Comparison of ENCODE assay signal across 30 cellular contexts in the genomic region with DNA sequence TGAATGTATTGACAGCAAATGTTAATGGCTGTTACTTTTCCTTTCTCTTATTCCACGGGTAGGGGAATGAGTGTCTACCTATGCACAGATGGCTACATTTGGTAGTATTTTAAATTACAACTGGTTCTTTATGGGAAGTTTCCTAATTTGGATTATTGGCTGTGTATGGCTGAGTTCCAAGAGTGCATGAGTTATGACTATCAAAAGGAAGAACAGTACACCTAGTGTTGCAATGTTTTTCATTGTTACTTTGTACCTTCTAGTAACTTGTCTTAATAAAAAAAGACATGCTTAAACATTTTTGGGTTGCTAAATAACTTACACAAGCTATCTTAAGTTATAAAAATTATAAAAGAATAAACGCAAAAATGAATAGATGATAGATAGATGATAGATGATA. TPM values are rescaled to one million over a fixed set of nuclear protein-coding genes. Genes with fewer than 3 reads are reported as not detected.
"Had no signal": no experiment of that assay in that cellular context is flagged by ENCODE, and none has a peak within 500 bp of the region (broad histone marks: within the 10 kb centered on the region; RNA-seq: fewer than 3 reads in every experiment).

No MANE protein-coding gene starts in this region.

- FAIRE-seq: astrocyte, endometrium, endothelial cell of umbilical vein had no signal

- H3K27ac ChIP-seq: brain microvascular endothelial cell, cardiac muscle cell, colonic mucosa, esophagus muscularis mucosa, heart right ventricle had no signal

- H3K4me3 ChIP-seq: cardiac muscle cell, colonic mucosa, esophagus muscularis mucosa, gastroesophageal sphincter, heart right ventricle had no signal

- DNase-seq: activated CD4-positive, alpha-beta memory T cell treated with anti-CD3 and anti-CD28 coated beads, Interleukin-2, amount 10 ng/mL, durations not matched to agents 7 days and 5 days; activated CD4-positive, alpha-beta T cell treated with anti-CD3 and anti-CD28 coated beads for 4 hours; activated CD4-positive, alpha-beta T cell treated with anti-CD3 and anti-CD28 coated beads, Interleukin-2, amount 10 ng/mL, durations not matched to agents 7 days and 5 days; activated CD4-positive, alpha-beta T cell treated with anti-CD3 and anti-CD28 coated beads, Interleukin-2, amount 50 U/mL, for 4 hours; activated CD4-positive, CD25-positive, alpha-beta regulatory T cell; activated CD4-positive, CD25-positive, alpha-beta regulatory T cell treated with anti-CD3 and anti-CD28 coated beads, Interleukin-2, amount 50 U/mL, for 72 hours; activated effector memory CD4-positive, alpha-beta T cell treated with Interleukin-2 at 50 U/mL for 16 hours; activated gamma-delta T cell treated with Interleukin-2 at 50 U/mL for 16 hours; activated naive CD4-positive, alpha-beta T cell treated with anti-CD3 and anti-CD28 coated beads, Interleukin-2, amount 50 U/mL, for 16 hours; activated naive CD4-positive, alpha-beta T cell treated with Interleukin-2 at 50 U/mL for 16 hours; activated T-cell treated with anti-CD3 and anti-CD28 coated beads, Interleukin-2, amount 50 U/mL, for 4 hours; amniotic stem cell; anterior cingulate cortex; brain microvascular endothelial cell; central memory CD4-positive, alpha-beta T cell; cerebellar nuclear complex; colonic mucosa; effector CD8-positive, alpha-beta T cell; foreskin melanocyte; heart right ventricle; T-helper 1 cell; T-helper 17 cell; T1000 had no signal

- H3K36me3 ChIP-seq: brain microvascular endothelial cell, cardiac muscle cell, colonic mucosa, esophagus muscularis mucosa, gastroesophageal sphincter, heart right ventricle had no signal

- H3K4me1 ChIP-seq: colonic mucosa had no signal

- H3K27me3 ChIP-seq: brain microvascular endothelial cell, cardiac muscle cell, colonic mucosa, esophagus muscularis mucosa, gastroesophageal sphincter, heart right ventricle had no signal

- ATAC-seq: activated T-cell treated with anti-CD3 and anti-CD28 coated beads, Interleukin-2, amount 50 U/mL, for 4 hours; activated T-helper 17 cell treated with anti-CD3 and anti-CD28 coated beads, Interleukin-2, amount 50 U/mL, for 72 hours; gastroesophageal sphincter; heart right ventricle; T-helper 17 cell had no signal

- H3K9me3 ChIP-seq: colonic mucosa, esophagus muscularis mucosa, gastroesophageal sphincter, heart right ventricle had no signal

RNA-seq across cellular contexts. Expression of a gene that starts 35.8 kb away (rescaled TPM):
- total RNA-seq: activated CD4-positive, alpha-beta T cell treated with anti-CD3 and anti-CD28 coated beads, Interleukin-2, amount 10 ng/mL, durations not matched to agents 7 days and 5 days; activated T-cell treated with anti-CD3 and anti-CD28 coated beads, Interleukin-2, amount 50 U/mL, for 4 hours; activated T-helper 17 cell treated with anti-CD3 and anti-CD28 coated beads, Interleukin-2, amount 50 U/mL, for 72 hours had no signal
